In genomic region chr7:55205124-55205955, GRCh38 we compare ENCODE assay signal across 9 cellular contexts.
"Had no signal": no experiment of that assay in that cellular context is flagged by ENCODE, and none has a peak within 500 bp of the region (broad histone marks: within the 10 kb centered on the region; RNA-seq: fewer than 3 reads in every experiment).

No MANE protein-coding gene starts in this region.

- H3K36me3 Mint-ChIP-seq: IgD-negative memory B cell had no signal

- H3K27ac ChIP-seq: GM23248, HL-60 had no signal

- DNase-seq: GOT3, H7, KBM-7 had no signal

- H3K9me3 Mint-ChIP-seq: HFFc6, IgD-negative memory B cell had no signal

- H3K9ac ChIP-seq: GM23248 had no signal

- H3K27ac Mint-ChIP-seq: HFFc6, IgD-negative memory B cell had no signal

- H3K4me1 ChIP-seq: HAP-1 had no signal

- H3K4me3 ChIP-seq: GM23248, HAP-1 had no signal

- H3K9me3 ChIP-seq: HAP-1 had no signal

- H3K36me3 ChIP-seq: HAP-1 had no signal

- H3K4me1 Mint-ChIP-seq: IgD-negative memory B cell had no signal

- H2AFZ ChIP-seq: GM23248 had no signal

- H3K4me3 Mint-ChIP-seq: HFFc6, IgD-negative memory B cell had no signal

- ATAC-seq: HCT116 had no signal
